Comparison of ENCODE assay signal across 25 cellular contexts in the genomic region with DNA sequence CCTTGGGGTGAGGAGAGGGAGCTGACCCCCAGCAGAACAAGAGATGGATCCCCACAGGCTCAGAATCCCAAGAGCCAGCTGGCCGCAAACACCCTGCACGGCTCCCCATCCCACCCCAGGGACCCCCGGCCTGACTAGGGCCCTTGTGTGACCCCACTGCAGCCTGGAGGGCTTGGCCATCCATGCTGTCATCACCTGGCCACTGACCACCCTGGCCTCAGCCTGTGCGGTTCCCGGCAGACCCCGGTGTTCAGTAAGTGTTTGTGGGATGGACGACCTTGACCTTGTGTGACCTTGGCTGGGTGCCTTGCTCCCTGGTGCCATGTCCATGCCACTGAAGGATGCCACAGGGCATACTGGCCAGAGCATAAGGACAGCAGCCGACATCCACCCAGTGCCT.
"Had no signal": no experiment of that assay in that cellular context is flagged by ENCODE, and none has a peak within 500 bp of the region (broad histone marks: within the 10 kb centered on the region; RNA-seq: fewer than 3 reads in every experiment).

No MANE protein-coding gene starts in this region.

- H3K27ac ChIP-seq: brain microvascular endothelial cell, KMS-11, WERI-Rb-1 had no signal

- H3K36me3 ChIP-seq: brain microvascular endothelial cell, WERI-Rb-1 had no signal

- H3K27ac Mint-ChIP-seq: activated CD4-positive, alpha-beta memory T cell treated with anti-CD3 and anti-CD28 coated beads, Interleukin-2, amount 10 ng/mL, durations not matched to agents 7 days and 5 days; activated CD8-positive, alpha-beta memory T cell treated with anti-CD3 and anti-CD28 coated beads, Interleukin-2, amount 10 ng/mL, durations not matched to agents 7 days and 5 days; activated naive CD4-positive, alpha-beta T cell treated with anti-CD3 and anti-CD28 coated beads, Interleukin-2, amount 10 ng/mL, durations not matched to agents 7 days and 5 days; activated naive CD8-positive, alpha-beta T cell; activated naive CD8-positive, alpha-beta T cell treated with anti-CD3 and anti-CD28 coated beads, Interleukin-2, amount 50 U/mL, for 24 hours had no signal

- H3K4me1 Mint-ChIP-seq: activated CD4-positive, alpha-beta memory T cell treated with anti-CD3 and anti-CD28 coated beads, Interleukin-2, amount 10 ng/mL, durations not matched to agents 7 days and 5 days; activated CD8-positive, alpha-beta memory T cell treated with anti-CD3 and anti-CD28 coated beads, Interleukin-2, amount 10 ng/mL, durations not matched to agents 7 days and 5 days; activated naive CD4-positive, alpha-beta T cell treated with anti-CD3 and anti-CD28 coated beads, Interleukin-2, amount 10 ng/mL, durations not matched to agents 7 days and 5 days; activated naive CD8-positive, alpha-beta T cell treated with anti-CD3 and anti-CD28 coated beads, Interleukin-2, amount 50 U/mL, for 24 hours had no signal

- H3K36me3 Mint-ChIP-seq: activated CD8-positive, alpha-beta memory T cell treated with anti-CD3 and anti-CD28 coated beads, Interleukin-2, amount 10 ng/mL, durations not matched to agents 7 days and 5 days; activated naive CD4-positive, alpha-beta T cell treated with anti-CD3 and anti-CD28 coated beads, Interleukin-2, amount 10 ng/mL, durations not matched to agents 7 days and 5 days; activated naive CD8-positive, alpha-beta T cell had no signal

- H3K9ac ChIP-seq: KMS-11 had no signal

- H3K4me2 ChIP-seq: KMS-11 had no signal

- H3K27me3 ChIP-seq: brain microvascular endothelial cell had no signal

- DNase-seq: activated CD4-positive, alpha-beta memory T cell treated with anti-CD3 and anti-CD28 coated beads, Interleukin-2, amount 10 ng/mL, durations not matched to agents 7 days and 5 days; activated CD4-positive, alpha-beta T cell treated with anti-CD3 and anti-CD28 coated beads for 1 hour; activated CD4-positive, alpha-beta T cell treated with anti-CD3 and anti-CD28 coated beads for 48 hours; activated CD4-positive, CD25-positive, alpha-beta regulatory T cell; activated CD8-positive, alpha-beta memory T cell treated with anti-CD3 and anti-CD28 coated beads for 24 hours; activated CD8-positive, alpha-beta memory T cell treated with anti-CD3 and anti-CD28 coated beads, Interleukin-2, amount 10 ng/mL, durations not matched to agents 7 days and 5 days; activated CD8-positive, alpha-beta memory T cell treated with anti-CD3 and anti-CD28 coated beads, Interleukin-2, amount 50 U/mL, for 48 hours; activated effector memory CD4-positive, alpha-beta T cell treated with Interleukin-2 at 50 U/mL for 16 hours; activated naive CD4-positive, alpha-beta T cell treated with anti-CD3 and anti-CD28 coated beads, Interleukin-2, amount 10 ng/mL, durations not matched to agents 7 days and 5 days; activated naive CD8-positive, alpha-beta T cell treated with anti-CD3 and anti-CD28 coated beads, Interleukin-2, amount 50 U/mL, for 24 hours; activated T-cell treated with anti-CD3 and anti-CD28 coated beads, Interleukin-2, amount 50 U/mL, for 48 hours; anterior cingulate cortex; brain microvascular endothelial cell; MM.1S; NCI-H1105; NCI-H1417 treated with DMSO at 0.1 percent for 48 hours; NCI-H187 treated with DMSO at 0.1 percent for 48 hours; NCI-H2081 treated with DMSO at 0.1 percent for 48 hours; NCI-H345; NCI-H524 treated with DMSO at 0.1 percent for 48 hours; T1000; WERI-Rb-1 had no signal

- H3K27me3 Mint-ChIP-seq: activated CD4-positive, alpha-beta memory T cell treated with anti-CD3 and anti-CD28 coated beads, Interleukin-2, amount 10 ng/mL, durations not matched to agents 7 days and 5 days had no signal

- H3K9me3 Mint-ChIP-seq: activated CD4-positive, alpha-beta memory T cell treated with anti-CD3 and anti-CD28 coated beads, Interleukin-2, amount 10 ng/mL, durations not matched to agents 7 days and 5 days; activated naive CD4-positive, alpha-beta T cell treated with anti-CD3 and anti-CD28 coated beads, Interleukin-2, amount 10 ng/mL, durations not matched to agents 7 days and 5 days; activated naive CD8-positive, alpha-beta T cell treated with anti-CD3 and anti-CD28 coated beads, Interleukin-2, amount 50 U/mL, for 24 hours had no signal

- H3K4me3 Mint-ChIP-seq: activated CD4-positive, alpha-beta memory T cell treated with anti-CD3 and anti-CD28 coated beads, Interleukin-2, amount 10 ng/mL, durations not matched to agents 7 days and 5 days; activated CD8-positive, alpha-beta memory T cell treated with anti-CD3 and anti-CD28 coated beads, Interleukin-2, amount 10 ng/mL, durations not matched to agents 7 days and 5 days; activated naive CD4-positive, alpha-beta T cell treated with anti-CD3 and anti-CD28 coated beads, Interleukin-2, amount 10 ng/mL, durations not matched to agents 7 days and 5 days; activated naive CD8-positive, alpha-beta T cell; activated naive CD8-positive, alpha-beta T cell treated with anti-CD3 and anti-CD28 coated beads, Interleukin-2, amount 50 U/mL, for 24 hours had no signal

- ATAC-seq: activated CD8-positive, alpha-beta memory T cell treated with anti-CD3 and anti-CD28 coated beads, Interleukin-2, amount 10 ng/mL, durations not matched to agents 7 days and 5 days; activated naive CD8-positive, alpha-beta T cell treated with anti-CD3 and anti-CD28 coated beads, Interleukin-2, amount 50 U/mL, for 24 hours; Panc1 had no signal
